Comparison of ENCODE assay signal across 7 cellular contexts in the genomic region with DNA sequence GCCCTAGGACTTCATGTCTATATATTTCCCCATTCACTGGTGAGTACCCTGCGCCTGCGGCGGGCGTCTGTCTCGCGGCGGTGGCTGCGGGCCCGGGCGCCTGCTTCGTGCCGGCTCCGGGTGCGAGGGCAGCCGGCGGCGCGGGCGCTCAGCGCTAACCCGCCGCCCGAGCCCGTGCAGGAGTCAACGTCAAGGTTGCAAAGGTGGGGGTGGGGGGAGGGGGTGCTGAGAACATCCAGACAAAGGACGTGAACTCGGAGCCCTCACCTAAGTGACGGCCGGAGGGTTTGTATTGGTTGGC. TPM values are rescaled to one million over a fixed set of nuclear protein-coding genes. Genes with fewer than 3 reads are reported as not detected.
A peak's percentile ranks its signal among the peaks of the same experiment; 100 is the strongest.
DNase-seq lines count a peak whose midpoint lies in the region; ATAC-seq and TF ChIP-seq lines count a peak whose summit lies in the region.

No MANE protein-coding gene starts in this region.

- H3K27me3 ChIP-seq in adrenal gland (no peaks in the 10 kb centered on the region), kidney epithelial cell (ENCODE audit: control insufficient read depth, insufficient read depth, low read length) (no peaks in the 10 kb centered on the region)

- 0 to 1% (median 0%) methylated on average over 4 to 29 of the region's 29 CpGs for WGBS in adrenal gland, 4 donors

- ATAC-seq in GM19455 (IDR thresholded peaks at IDR 0.05; ENCODE audit: unreplicated experiment) = peak; percentile 16

- DNase-seq in HuH-7.5 (ENCODE audit: low spot score) (peak; percentile 21), adrenal gland (no peak), kidney epithelial cell (ENCODE audit: low read depth) (no peak), substantia nigra (lab: John Stamatoyannopoulos, UW) (peak in 1 of 49 donors; percentile 67), GM19238 (ENCODE audit: insufficient read length, low spot score) (no peak), glomerular visceral epithelial cell (ENCODE audit: extremely low spot score) (no peak)

- TF ChIP-seq CTCF in adrenal gland (IDR thresholded peaks at IDR 0.05) (no peak), kidney epithelial cell (IDR thresholded peaks at IDR 0.05; ENCODE audit: insufficient read depth, low read length, poor library complexity, severe bottlenecking) (no peak)

- H3K9me3 ChIP-seq in adrenal gland (replicated peaks in 1 of 3) = no peaks in the 10 kb centered on the region

- peaks cover 0 to 23% of the 10 kb centered on the region in 2 donors for H3K4me1 ChIP-seq in adrenal gland (replicated peaks in 1 of 2)

- no peak for TF ChIP-seq POLR2A in adrenal gland (IDR thresholded peaks at IDR 0.05)

- H3K4me3 ChIP-seq in adrenal gland (peak overlapping the region in 3 of 4 donors; percentile 18 to 69 (median 56)), kidney epithelial cell (ENCODE audit: low read depth, low read length) (peak overlapping the region; percentile 62)

- H3K27ac ChIP-seq in adrenal gland (peak overlapping the region in 4 of 5 donors; percentile 59 to 86 (median 72)), substantia nigra (ENCODE audit: low read depth, low read length, poor library complexity, severe bottlenecking) (peak overlapping the region; percentile 17)

- intact Hi-C loops in adrenal gland (cut with DNase I) = loop anchor here in 1 of 2 donors (10.0 kb wide), 1 partner anchor 213 kb away; a partner anchor contains a TSS

- H3K36me3 ChIP-seq in adrenal gland (replicated peaks in 1 of 2) (no peaks in the 10 kb centered on the region), kidney epithelial cell (ENCODE audit: control insufficient read depth, insufficient read depth, low read length) (peaks cover 5% of the 10 kb centered on the region)

RNA-seq across cellular contexts. Expression of a gene that starts 0.3 kb away (rescaled TPM):
- total RNA-seq in adrenal gland (10 to 100 TPM; 11.2 to 76.4 (median 16.1) TPM), kidney epithelial cell (57.0 and 83.7 TPM in 2 replicates)
- polyA plus RNA-seq in adrenal gland = 10 to 100 TPM in 1 of 3 donors, 1 to 10 TPM in 2; 7.6 to 11.3 (median 8.2) TPM
